ENCODE assay signal across 32 cellular contexts in the genomic region with DNA sequence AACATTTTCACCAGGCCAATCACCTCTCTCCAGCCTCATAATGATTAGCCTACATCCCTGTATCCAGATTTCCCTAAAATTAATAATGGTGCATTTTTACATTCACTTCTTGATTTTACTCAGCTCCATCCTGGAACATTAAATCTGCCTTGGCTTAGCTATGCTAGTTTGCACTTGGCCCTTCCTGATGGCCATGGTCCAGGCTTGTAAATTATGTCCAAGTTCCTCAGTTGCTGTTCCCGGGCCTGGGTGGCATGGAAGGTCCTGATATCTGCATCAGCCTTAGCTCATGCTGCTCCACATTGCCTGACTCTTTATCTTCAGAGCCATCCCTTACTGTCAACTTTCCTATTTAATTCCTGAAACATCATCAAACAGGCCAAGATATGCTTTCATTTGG. TPM values are rescaled to one million over a fixed set of nuclear protein-coding genes. Genes with fewer than 3 reads are reported as not detected.
A peak's percentile ranks its signal among the peaks of the same experiment; 100 is the strongest.
DNase-seq lines count a peak whose midpoint lies in the region; ATAC-seq, FAIRE-seq and TF ChIP-seq lines count a peak whose summit lies in the region.
"Had no signal": no experiment of that assay in that cellular context is flagged by ENCODE, and none has a peak within 500 bp of the region (broad histone marks: within the 10 kb centered on the region; RNA-seq: fewer than 3 reads in every experiment).

No MANE protein-coding gene starts in this region.

- H3K4me3 Mint-ChIP-seq in endodermal cell, result no peak overlapping the region
- H3K4me3 Mint-ChIP-seq: CD14-positive monocyte; CD4-positive, alpha-beta memory T cell; CD4-positive, CD25-positive, alpha-beta regulatory T cell; CD8-positive, alpha-beta memory T cell had no signal

- no peaks in the 10 kb centered on the region for H3K36me3 Mint-ChIP-seq in endodermal cell (ENCODE audit: low read depth)
- H3K36me3 Mint-ChIP-seq: CD14-positive monocyte; CD4-positive, alpha-beta memory T cell; CD4-positive, CD25-positive, alpha-beta regulatory T cell; CD8-positive, alpha-beta memory T cell had no signal

- ATAC-seq in mucosa of descending colon, result peak; percentile 76
- ATAC-seq in HG03135 (IDR thresholded peaks at IDR 0.05; ENCODE audit: unreplicated experiment), result no peak
- no peak for ATAC-seq in activated CD4-positive, CD25-positive, alpha-beta regulatory T cell treated with anti-CD3 and anti-CD28 coated beads, Interleukin-2, amount 50 U/mL, for 24 hours
- ATAC-seq: GM12878 had no signal

- H3K4me1 Mint-ChIP-seq in endodermal cell, result no peaks in the 10 kb centered on the region
- H3K4me1 Mint-ChIP-seq: CD14-positive monocyte; CD4-positive, alpha-beta memory T cell; CD4-positive, CD25-positive, alpha-beta regulatory T cell; CD8-positive, alpha-beta memory T cell had no signal

- H3K4me1 ChIP-seq in colonic mucosa (no peaks in the 10 kb centered on the region), endodermal cell (ENCODE audit: control insufficient read depth, insufficient read depth, low read length) (no peaks in the 10 kb centered on the region), mucosa of descending colon (ENCODE audit: low read depth) (no peaks in the 10 kb centered on the region), small intestine (ENCODE audit: control insufficient read depth in 2 of 2, insufficient read depth in 1 of 2, low read depth in 1 of 2, low read length in 1 of 2) (no peaks in the 10 kb centered on the region), right atrium auricular region (no peaks in the 10 kb centered on the region)
- H3K4me1 ChIP-seq: BE2C, BLaER1 had no signal

- TF ChIP-seq CTCF in colonic mucosa (IDR thresholded peaks at IDR 0.05) (no peak), endodermal cell (conservative IDR thresholded peaks at IDR 0.05) (no peak), mucosa of descending colon (IDR thresholded peaks at IDR 0.05) (no peak), right atrium auricular region (IDR thresholded peaks at IDR 0.05) (no peak)

- intact Hi-C loops in colonic mucosa (cut with DNase I) (loop anchor here (10.0 kb wide), 1 partner anchor 284 kb away; no protein-coding TSS in a partner anchor), mucosa of descending colon (cut with DNase I, micrococcal nuclease) (loop anchor here in 1 of 2 donors (10.0 kb wide), 1 partner anchor 124 kb away; no protein-coding TSS in a partner anchor)

- TF ChIP-seq POLR2A in GM12891 (IDR thresholded peaks at IDR 0.05; ENCODE audit: low read depth, low read length), result no peak

- H3K9me3 Mint-ChIP-seq in endodermal cell, result no peaks in the 10 kb centered on the region
- H3K9me3 Mint-ChIP-seq: CD4-positive, alpha-beta memory T cell; CD4-positive, CD25-positive, alpha-beta regulatory T cell; CD8-positive, alpha-beta memory T cell had no signal

- H3K36me3 ChIP-seq in colonic mucosa (no peaks in the 10 kb centered on the region), endodermal cell (ENCODE audit: control insufficient read depth, insufficient read depth, low read length) (no peaks in the 10 kb centered on the region), mucosa of descending colon (ENCODE audit: low read depth) (no peaks in the 10 kb centered on the region), small intestine (ENCODE audit: control insufficient read depth in 2 of 2, insufficient read depth in 2 of 2, low read length in 2 of 2) (no peaks in the 10 kb centered on the region), right atrium auricular region (no peaks in the 10 kb centered on the region)
- H3K36me3 ChIP-seq: BE2C, BLaER1 had no signal

- H3K4me3 ChIP-seq in colonic mucosa, result no peak overlapping the region
- no peak overlapping the region for H3K4me3 ChIP-seq in endodermal cell (ENCODE audit: low read length)
- H3K4me3 ChIP-seq in mucosa of descending colon, result no peak overlapping the region
- H3K4me3 ChIP-seq in small intestine (ENCODE audit: low read depth in 1 of 2, low read length in 2 of 2), result no peak overlapping the region
- H3K4me3 ChIP-seq in right atrium auricular region, result no peak overlapping the region
- H3K4me3 ChIP-seq: BLaER1, GM12878 had no signal

- H3K27ac Mint-ChIP-seq in endodermal cell, result no peak overlapping the region
- H3K27ac Mint-ChIP-seq: CD14-positive monocyte; CD4-positive, alpha-beta memory T cell; CD4-positive, CD25-positive, alpha-beta regulatory T cell; CD8-positive, alpha-beta memory T cell had no signal

- FAIRE-seq in small intestine (lab: Jason Lieb, UNC) (no peak), GM12891 (lab: Jason Lieb, UNC) (no peak)
- FAIRE-seq: A204.1, GM12878, GM19239 had no signal

- peaks cover 12% of the 10 kb centered on the region for H3K27me3 Mint-ChIP-seq in endodermal cell (ENCODE audit: insufficient read depth)

- no peaks in the 10 kb centered on the region for H3K9me3 ChIP-seq in colonic mucosa
- no peaks in the 10 kb centered on the region for H3K9me3 ChIP-seq in endodermal cell (ENCODE audit: control insufficient read depth, low read length)
- H3K9me3 ChIP-seq in mucosa of descending colon, result no peaks in the 10 kb centered on the region
- H3K9me3 ChIP-seq in small intestine (ENCODE audit: control insufficient read depth, low read depth), result no peaks in the 10 kb centered on the region
- no peaks in the 10 kb centered on the region for H3K9me3 ChIP-seq in right atrium auricular region
- H3K9me3 ChIP-seq: BE2C, BLaER1 had no signal

- H3K27ac ChIP-seq in colonic mucosa (no peak overlapping the region), endodermal cell (ENCODE audit: low read depth, low read length) (no peak overlapping the region), small intestine (ENCODE audit: low read depth in 1 of 2, low read length in 1 of 2) (no peak overlapping the region), right atrium auricular region (no peak overlapping the region)
- H3K27ac ChIP-seq: BLaER1 had no signal

- H3K9ac ChIP-seq in colonic mucosa (ENCODE audit: low read depth in 2 of 2, low read length in 2 of 2), result no peak overlapping the region
- no peak overlapping the region for H3K9ac ChIP-seq in endodermal cell (ENCODE audit: extremely low read depth, low read length, poor library complexity, severe bottlenecking)
- H3K9ac ChIP-seq: BLaER1 had no signal

- WGBS in endodermal cell (ENCODE audit: insufficient coverage in 1 of 2, insufficient read length in 1 of 2), 2 experiments, result 82 to 90% methylated on average over 1 of the region's 1 CpG
- WGBS in small intestine, 3 donors, result 17 to 49% (median 33%) methylated on average over 1 of the region's 1 CpG

- H3K27me3 ChIP-seq in colonic mucosa, result no peaks in the 10 kb centered on the region
- no peaks in the 10 kb centered on the region for H3K27me3 ChIP-seq in endodermal cell (ENCODE audit: control insufficient read depth, insufficient read depth, low read length, poor library complexity, severe bottlenecking)
- no peaks in the 10 kb centered on the region for H3K27me3 ChIP-seq in small intestine (ENCODE audit: control insufficient read depth in 2 of 2, insufficient read depth in 2 of 2, low read length in 2 of 2)
- H3K27me3 ChIP-seq in right atrium auricular region, result no peaks in the 10 kb centered on the region
- H3K27me3 ChIP-seq: BLaER1 had no signal

- DNase-seq in colonic mucosa (peak; percentile 47), endodermal cell (peak; percentile 22), mucosa of descending colon (no peak), small intestine (peak; percentile 11), GM12891 (ENCODE audit: insufficient read length, low spot score) (no peak), right atrium auricular region (ENCODE audit: low spot score) (no peak)
- DNase-seq: 8988T; ACHN; BE2C; C1 segment of cervical spinal cord; CD4-positive, alpha-beta memory T cell; CD4-positive, CD25-positive, alpha-beta regulatory T cell; CD8-positive, alpha-beta memory T cell; COR-L47; DMS 273 treated with DMSO at 0.1 percent for 48 hours; DMS153; DMS53; DMS79; DND-41; EL; GDM1 had no signal

TF ChIP-seq in GM12891, 5 proteins besides CTCF, POLR2A, EP300 and RAD21 (continues in another document):
- TF ChIP-seq TAF1 (IDR thresholded peaks at IDR 0.05; ENCODE audit: low read depth, low read length) (no peak), POU2F2 (IDR thresholded peaks at IDR 0.05; ENCODE audit: low read depth, low read length) (no peak)

RNA-seq across cellular contexts. Expression of gene METTL17, which starts 11.1 kb away (rescaled TPM):
- 10 to 100 TPM; 59.6 to 79.3 TPM for total RNA-seq in colonic mucosa
- total RNA-seq in endodermal cell, result 10 to 100 TPM; 65.1 to 80.2 TPM
- polyA plus RNA-seq in endodermal cell (2013, experiment 1 of 2), result 103 TPM
- polyA plus RNA-seq in endodermal cell (2013, experiment 2 of 2), result 90.0 TPM
- 10 to 100 TPM; 61.1 to 87.3 (median 73.1) TPM for total RNA-seq in mucosa of descending colon
- polyA plus RNA-seq in small intestine, result 100 to 1,000 TPM in 1 of 3 donors, 10 to 100 TPM in 2; 68.5 to 119 (median 74.6) TPM
- polyA plus RNA-seq in GM12891 (2012; ENCODE audit: low read depth, missing spikeins), result 54.9 TPM
- total RNA-seq in right atrium auricular region, result 10 to 100 TPM; 28.9 to 37.8 TPM

RNA-seq across cellular contexts. Expression of gene SLC39A2, which starts 20.4 kb away (rescaled TPM):
- 1 to 10 TPM; 1.2 to 3.0 TPM for total RNA-seq in colonic mucosa
- total RNA-seq in endodermal cell, result under 1 TPM; 0.35 to 0.46 TPM
- 0.46 TPM for polyA plus RNA-seq in endodermal cell (2013, experiment 1 of 2)
- polyA plus RNA-seq in endodermal cell (2013, experiment 2 of 2), result 0.37 TPM
- total RNA-seq in mucosa of descending colon, result 1 to 10 TPM in 2 of 3 donors, under 1 TPM in 1; 0.28 to 4.9 (median 2.0) TPM
- polyA plus RNA-seq in small intestine, result under 1 TPM in 2 of 3 donors, not detected in 1; 0.04 to 0.67 TPM
- polyA plus RNA-seq in GM12891 (2012; ENCODE audit: low read depth, missing spikeins), result not detected
- total RNA-seq in right atrium auricular region, result not detected
- total RNA-seq: A673; CD4-positive, CD25-positive, alpha-beta regulatory T cell; Daoy; G401; GM12878 had no signal
- polyA plus RNA-seq: CD14-positive monocyte; CD4-positive, alpha-beta memory T cell; CD4-positive, CD25-positive, alpha-beta regulatory T cell; CD8-positive, alpha-beta memory T cell had no signal

RNA-seq across cellular contexts. Expression of gene RNASE2, which starts 23.4 kb away (rescaled TPM):
- total RNA-seq in colonic mucosa (1 to 10 TPM in 1 of 2 donors, not detected in 1; 1.1 TPM), endodermal cell (not detected), mucosa of descending colon (1 to 10 TPM in 1 of 3 donors, under 1 TPM in 1, not detected in 1; 0.96 to 4.0 TPM), right atrium auricular region (1 to 10 TPM; 2.9 to 4.1 TPM)
- not detected for polyA plus RNA-seq in endodermal cell (2013, experiment 1 of 2)
- polyA plus RNA-seq in endodermal cell (2013, experiment 2 of 2), result not detected
- polyA plus RNA-seq in small intestine, result 1 to 10 TPM in 1 of 3 donors, not detected in 2; 3.4 TPM
- not detected for polyA plus RNA-seq in GM12891 (2012; ENCODE audit: low read depth, missing spikeins)
- total RNA-seq: A673; CD4-positive, alpha-beta memory T cell; CD4-positive, CD25-positive, alpha-beta regulatory T cell; CD8-positive, alpha-beta memory T cell; Daoy; G401; GM12878 had no signal
- polyA plus RNA-seq: AG04450; CD4-positive, alpha-beta memory T cell; CD8-positive, alpha-beta memory T cell; GM12878 had no signal

RNA-seq across cellular contexts. Expression of gene NDRG2, which starts 46.2 kb away (rescaled TPM):
- total RNA-seq in colonic mucosa (100 to 1,000 TPM; 136 to 171 TPM), endodermal cell (10 to 100 TPM; 46.3 to 52.8 TPM), mucosa of descending colon (100 to 1,000 TPM; 156 to 212 (median 188) TPM), right atrium auricular region (100 to 1,000 TPM; 335 to 360 TPM)
- polyA plus RNA-seq in endodermal cell (2013, experiment 1 of 2), result 29.0 TPM
- polyA plus RNA-seq in endodermal cell (2013, experiment 2 of 2), result 32.2 TPM
- 100 to 1,000 TPM in 1 of 3 donors, 10 to 100 TPM in 2; 44.5 to 129 (median 88.1) TPM for polyA plus RNA-seq in small intestine
- not detected for polyA plus RNA-seq in GM12891 (2012; ENCODE audit: low read depth, missing spikeins)

RNA-seq across cellular contexts. Expression of gene TPPP2, which starts 51.3 kb away (rescaled TPM):
- under 1 TPM in 1 of 2 donors, not detected in 1; 0.94 TPM for total RNA-seq in colonic mucosa
- 1 to 10 TPM in 1 of 2 donors, under 1 TPM in 1; 0.73 to 1.7 TPM for total RNA-seq in endodermal cell
- polyA plus RNA-seq in endodermal cell (2013, experiment 1 of 2), result not detected
- not detected for polyA plus RNA-seq in endodermal cell (2013, experiment 2 of 2)
- total RNA-seq in mucosa of descending colon, result 1 to 10 TPM in 1 of 3 donors, under 1 TPM in 1, not detected in 1; 0.58 to 2.3 TPM
- polyA plus RNA-seq in small intestine, result under 1 TPM in 1 of 3 donors, not detected in 2; 0.34 TPM
- polyA plus RNA-seq in GM12891 (2012; ENCODE audit: low read depth, missing spikeins), result not detected
- total RNA-seq in right atrium auricular region, result under 1 TPM in 1 of 2 donors, not detected in 1; 0.86 TPM
- total RNA-seq: A673; CD4-positive, alpha-beta memory T cell; CD4-positive, CD25-positive, alpha-beta regulatory T cell; CD8-positive, alpha-beta memory T cell; Daoy; G401; GM12878 had no signal
- polyA plus RNA-seq: AG04450; CD14-positive monocyte; CD4-positive, alpha-beta memory T cell; CD4-positive, CD25-positive, alpha-beta regulatory T cell; CD8-positive, alpha-beta memory T cell; GM12878 had no signal

Comparison
In these comparisons a context has a peak if more than half of its experiments do, and no peak if none do; other contexts are left out.
1. DNase-seq: peak in colonic mucosa (single experiment), endodermal cell (single experiment) and small intestine (single experiment); none in mucosa of descending colon (0 of 3), GM12891 (single experiment) and right atrium auricular region (single experiment).